Comparison of ENCODE assay signal across 1 cellular context in genomic region chr6:162371133-162371532, GRCh38.
TF ChIP-seq lines count a peak whose summit lies in the region.

No MANE protein-coding gene starts in this region.

TF ChIP-seq in GM23338, 12 proteins besides CTCF, POLR2A, EP300 and RAD21 (continued from another document):
- no peak for TF ChIP-seq REST (IDR thresholded peaks at IDR 0.05; ENCODE audit: unreplicated experiment)
- no peak for TF ChIP-seq CREB1 (CRISPR knock-in tag; IDR thresholded peaks at IDR 0.05; ENCODE audit: low read depth)
- no peak for TF ChIP-seq POLR2AphosphoS5 (IDR thresholded peaks at IDR 0.05; ENCODE audit: low read depth)
- TF ChIP-seq EZH2 (IDR thresholded peaks at IDR 0.05; ENCODE audit: low read depth, unreplicated experiment): no peak
- no peak for TF ChIP-seq NANOG (IDR thresholded peaks at IDR 0.05; ENCODE audit: borderline replicate concordance)
- no peak for TF ChIP-seq ZNF331 (CRISPR knock-in tag; IDR thresholded peaks at IDR 0.05; ENCODE audit: low read depth)
- no peak for TF ChIP-seq EZH2phosphoT487 (IDR thresholded peaks at IDR 0.05; ENCODE audit: unreplicated experiment)
- no peak for TF ChIP-seq JUNB (IDR thresholded peaks at IDR 0.05; ENCODE audit: unreplicated experiment)
